Comparison of ENCODE assay signal across 9 cellular contexts in the genomic region with DNA sequence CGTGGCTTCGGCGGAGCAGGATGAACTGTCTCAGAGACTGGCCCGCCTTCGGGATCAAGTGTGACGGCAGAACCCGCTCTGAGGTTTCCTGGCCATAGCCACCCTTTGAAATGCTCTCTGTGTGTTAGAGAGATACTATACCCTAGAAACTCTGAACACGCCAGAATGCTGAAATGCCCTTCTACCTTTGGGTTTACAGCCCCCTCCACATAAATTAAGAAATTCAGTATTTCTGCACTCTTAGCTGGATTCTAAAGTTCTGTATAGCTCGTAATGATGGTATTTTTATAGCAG. TPM values are rescaled to one million over a fixed set of nuclear protein-coding genes. Genes with fewer than 3 reads are reported as not detected.
A peak's percentile ranks its signal among the peaks of the same experiment; 100 is the strongest.
DNase-seq lines count a peak whose midpoint lies in the region; ATAC-seq, FAIRE-seq and TF ChIP-seq lines count a peak whose summit lies in the region.
"Had no signal": no experiment of that assay in that cellular context is flagged by ENCODE, and none has a peak within 500 bp of the region (broad histone marks: within the 10 kb centered on the region; RNA-seq: fewer than 3 reads in every experiment).

No MANE protein-coding gene starts in this region.

- intact Hi-C loops in heart right ventricle (cut with DNase I) (loop anchor here in 3 of 10 donors (5.0 to 10.0 kb wide), 3 partner anchors 53 to 133 kb away; a partner anchor contains a TSS), left ventricle myocardium superior (cut with micrococcal nuclease) (no loop called here), MCF 10A (cut with micrococcal nuclease) (loop anchor here (5.0 kb wide), 2 partner anchors 120 to 130 kb away; a partner anchor contains a TSS), vagina (cut with DNase I) (no loop called here)

- H3K27ac ChIP-seq in heart right ventricle, result peak overlapping the region in 9 of 10 donors; percentile 86 to 99 (median 93)
- peak overlapping the region; percentile 92 for H3K27ac ChIP-seq in vagina

- H3K4me1 Mint-ChIP-seq in MCF 10A (ENCODE audit: insufficient read depth, unreplicated experiment), result peaks cover 14% of the 10 kb centered on the region
- H3K4me1 Mint-ChIP-seq in mesothelial cell of epicardium, result peaks cover 30% of the 10 kb centered on the region

- H3K4me3 Mint-ChIP-seq in MCF 10A (ENCODE audit: unreplicated experiment) (peak overlapping the region; percentile 96), mesothelial cell of epicardium (peak overlapping the region; percentile 100)

- no peaks in the 10 kb centered on the region for H3K27me3 Mint-ChIP-seq in MCF 10A (ENCODE audit: insufficient read depth, unreplicated experiment)
- no peaks in the 10 kb centered on the region for H3K27me3 Mint-ChIP-seq in mesothelial cell of epicardium (ENCODE audit: low read depth)

- H3K9me3 ChIP-seq in heart right ventricle, result no peaks in the 10 kb centered on the region
- no peaks in the 10 kb centered on the region for H3K9me3 ChIP-seq in vagina

- BruUV-seq in MCF 10A (replicated peaks; lab: Mats Ljungman, UMichigan), result no TSS peak

- H3K4me1 ChIP-seq in heart right ventricle (peaks cover 0 to 56% (median 28%) of the 10 kb centered on the region in 9 donors), vagina (peaks cover 23% of the 10 kb centered on the region)

- no peak for ATAC-seq in heart right ventricle
- no peak for ATAC-seq in left ventricle myocardium superior

- no peaks in the 10 kb centered on the region for H3K9me3 Mint-ChIP-seq in MCF 10A (ENCODE audit: unreplicated experiment)
- H3K9me3 Mint-ChIP-seq in mesothelial cell of epicardium, result no peaks in the 10 kb centered on the region

- TF ChIP-seq CTCF in heart right ventricle (IDR thresholded peaks at IDR 0.05), result no peak
- no peak for TF ChIP-seq CTCF in MCF 10A (IDR thresholded peaks at IDR 0.05; ENCODE audit: unreplicated experiment)
- TF ChIP-seq CTCF in mesothelial cell of epicardium (IDR thresholded peaks at IDR 0.05; ENCODE audit: unreplicated experiment), result no peak
- no peak for TF ChIP-seq CTCF in vagina (IDR thresholded peaks at IDR 0.05)

- no peak for FAIRE-seq in GM19239 (lab: Jason Lieb, UNC)

- CTCF ChIA-PET in MCF 10A (lab: Yijun Ruan, JAX), result interaction anchor here (0.6 kb wide), 2 partner anchors 9 to 144 kb away, joined by 3 read pairs; no protein-coding TSS in a partner anchor

- H3K36me3 Mint-ChIP-seq in MCF 10A (ENCODE audit: insufficient read depth, unreplicated experiment), result peaks cover 52% of the 10 kb centered on the region
- H3K36me3 Mint-ChIP-seq in mesothelial cell of epicardium, result no peaks in the 10 kb centered on the region

- TF ChIP-seq POLR2A in vagina (IDR thresholded peaks at IDR 0.05), result no peak

- H3K4me3 ChIP-seq in heart right ventricle, result peak overlapping the region; percentile 65 to 97 (median 82)
- H3K4me3 ChIP-seq in vagina, result peak overlapping the region; percentile 64 to 85

- H3K27ac Mint-ChIP-seq in MCF 10A (ENCODE audit: low read depth, unreplicated experiment), result peak overlapping the region; percentile 99
- H3K27ac Mint-ChIP-seq in mesothelial cell of epicardium, result peak overlapping the region; percentile 100

- 1 to 2% methylated on average over 9 of the region's 9 CpGs for WGBS in heart right ventricle, 2 donors

- DNase-seq in heart right ventricle (no peak), left ventricle myocardium superior (no peak), MCF 10A (ENCODE audit: unreplicated experiment) (no peak), mesothelial cell of epicardium (ENCODE audit: low spot score in 2 of 2, unreplicated experiment in 2 of 2) (no peak), vagina (ENCODE audit: extremely low spot score in 2 of 2) (no peak), NCI-H1417 treated with DMSO at 0.1 percent for 48 hours (lab: John Stamatoyannopoulos, UW) (no peak), GM19239 (ENCODE audit: insufficient read length, low spot score) (no peak), DMS 273 treated with DMSO at 0.1 percent for 48 hours (lab: John Stamatoyannopoulos, UW) (no peak)
- DNase-seq: NCI-H524 treated with DMSO at 0.1 percent for 48 hours had no signal

- no peaks in the 10 kb centered on the region for H3K27me3 ChIP-seq in heart right ventricle
- H3K27me3 ChIP-seq in vagina, result no peaks in the 10 kb centered on the region

- POLR2A ChIA-PET in MCF 10A (lab: Yijun Ruan, JAX), result interaction anchor here (0.6 to 2.8 kb wide), 13 partner anchors 9 to 1939 kb away, joined by 3 to 20 read pairs (median 3); a partner anchor contains a TSS

- H3K36me3 ChIP-seq in heart right ventricle (peaks cover 0 to 26% (median 0%) of the 10 kb centered on the region in 9 donors), vagina (no peaks in the 10 kb centered on the region)

RNA-seq across cellular contexts. Expression of a gene that starts 0.8 kb away (rescaled TPM):
- total RNA-seq in heart right ventricle (10 to 100 TPM; 30.2 to 53.7 (median 38.3) TPM), left ventricle myocardium superior (30.1 TPM), MCF 10A (2022) (39.7 and 50.1 TPM in 2 replicates), mesothelial cell of epicardium (42.1 to 45.9 TPM (median 43.7 TPM) in 3 replicates), vagina (44.7 TPM)
- polyA plus RNA-seq in heart right ventricle, result 10 to 100 TPM; 16.3 to 25.5 TPM

RNA-seq across cellular contexts. Expression of a gene that starts 56.1 kb away (rescaled TPM):
- 10 to 100 TPM; 21.2 to 44.5 (median 34.1) TPM for total RNA-seq in heart right ventricle
- 10 to 100 TPM; 18.3 to 45.9 TPM for polyA plus RNA-seq in heart right ventricle
- 34.4 TPM for total RNA-seq in left ventricle myocardium superior
- total RNA-seq in MCF 10A (2022), result 15.7 and 24.7 TPM in 2 replicates
- total RNA-seq in mesothelial cell of epicardium, result 34.6 to 40.5 TPM (median 35.6 TPM) in 3 replicates
- 24.6 TPM for total RNA-seq in vagina
